In the genomic region with DNA sequence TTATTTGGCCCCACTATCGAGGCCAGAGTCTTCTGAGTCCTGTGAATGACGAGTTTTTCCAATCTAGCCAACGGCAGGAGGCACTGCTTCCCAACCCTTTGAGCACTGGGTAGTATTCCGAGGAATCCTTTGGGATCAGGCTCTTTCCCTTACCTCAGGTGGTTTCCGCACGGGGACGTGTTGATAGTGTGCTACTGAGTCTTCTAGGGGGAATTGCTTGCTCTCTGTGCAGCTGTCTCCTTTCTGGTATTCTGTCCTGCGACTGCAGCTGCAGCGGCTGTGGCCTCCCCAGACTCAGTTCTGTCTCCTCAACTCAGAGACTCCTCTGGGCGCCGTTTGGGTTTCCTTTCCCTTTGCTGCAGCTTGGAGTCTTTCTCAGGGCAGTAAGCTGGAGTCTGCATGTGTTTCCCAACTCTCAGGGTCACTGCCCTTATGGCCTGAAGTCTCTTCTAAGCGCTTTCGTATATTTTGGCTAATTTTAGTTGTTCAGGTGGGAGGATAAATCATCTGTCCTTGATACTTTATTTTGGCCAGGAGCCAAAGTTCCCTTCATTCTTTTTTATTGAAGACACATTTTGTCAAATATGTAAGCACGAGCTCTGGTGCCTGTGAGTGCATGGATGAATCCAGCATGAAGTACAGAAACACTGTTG, we compare ENCODE assay signal across 16 cellular contexts.
DNase-seq lines count a peak whose midpoint lies in the region; ATAC-seq and TF ChIP-seq lines count a peak whose summit lies in the region.
"Had no signal": no experiment of that assay in that cellular context is flagged by ENCODE, and none has a peak within 500 bp of the region (broad histone marks: within the 10 kb centered on the region; RNA-seq: fewer than 3 reads in every experiment).

No MANE protein-coding gene starts in this region.

- peaks cover 78% of the 10 kb centered on the region for H3K4me1 Mint-ChIP-seq in activated naive CD8-positive, alpha-beta T cell (ENCODE audit: low read depth)
- peaks cover 75% of the 10 kb centered on the region for H3K4me1 Mint-ChIP-seq in activated naive CD8-positive, alpha-beta T cell treated with anti-CD3 and anti-CD28 coated beads, Interleukin-2, amount 50 U/mL, for 24 hours

- in situ Hi-C loops in brain microvascular endothelial cell (cut with HindIII; ENCODE audit: low pct_ligation_motif_present, low sequenced_read_pairs), result no loop called here

- H3K9me3 Mint-ChIP-seq in activated naive CD8-positive, alpha-beta T cell (ENCODE audit: low read depth), result no peaks in the 10 kb centered on the region
- H3K9me3 Mint-ChIP-seq in activated naive CD8-positive, alpha-beta T cell treated with anti-CD3 and anti-CD28 coated beads, Interleukin-2, amount 50 U/mL, for 24 hours, result peaks cover 7% of the 10 kb centered on the region

- no peaks in the 10 kb centered on the region for H3K36me3 Mint-ChIP-seq in activated naive CD8-positive, alpha-beta T cell
- peaks cover 9% of the 10 kb centered on the region for H3K36me3 Mint-ChIP-seq in activated naive CD8-positive, alpha-beta T cell treated with anti-CD3 and anti-CD28 coated beads, Interleukin-2, amount 50 U/mL, for 24 hours (ENCODE audit: low read depth)

- peak overlapping the region; percentile 24 for H3K27ac Mint-ChIP-seq in activated naive CD8-positive, alpha-beta T cell
- no peak overlapping the region for H3K27ac Mint-ChIP-seq in activated naive CD8-positive, alpha-beta T cell treated with anti-CD3 and anti-CD28 coated beads, Interleukin-2, amount 50 U/mL, for 24 hours
- H3K27ac Mint-ChIP-seq: activated CD4-positive, alpha-beta T cell treated with anti-CD3 and anti-CD28 coated beads, Interleukin-2, amount 10 ng/mL, durations not matched to agents 7 days and 5 days had no signal

- no peak for TF ChIP-seq POLR2A in GM18505 (IDR thresholded peaks at IDR 0.05; ENCODE audit: borderline replicate concordance, extremely low read depth, insufficient read depth, insufficient read length)

- H3K27me3 ChIP-seq in brain microvascular endothelial cell (replicated peaks) (no peaks in the 10 kb centered on the region), layer of hippocampus (ENCODE audit: control insufficient read depth, insufficient read depth, low read length) (no peaks in the 10 kb centered on the region)
- H3K27me3 ChIP-seq: sigmoid colon, upper lobe of left lung had no signal

- H3K27ac ChIP-seq in brain microvascular endothelial cell, result peak overlapping the region; percentile 18
- peak overlapping the region; percentile 55 for H3K27ac ChIP-seq in layer of hippocampus (ENCODE audit: low read depth, low read length)
- H3K27ac ChIP-seq in substantia nigra (ENCODE audit: low read depth, low read length, poor library complexity, severe bottlenecking), result peak overlapping the region; percentile 53
- H3K27ac ChIP-seq: upper lobe of left lung had no signal

- H3K36me3 ChIP-seq in brain microvascular endothelial cell (replicated peaks), result no peaks in the 10 kb centered on the region
- H3K36me3 ChIP-seq: sigmoid colon, upper lobe of left lung had no signal

- H3K27me3 Mint-ChIP-seq in activated naive CD8-positive, alpha-beta T cell, result no peaks in the 10 kb centered on the region
- H3K27me3 Mint-ChIP-seq in activated naive CD8-positive, alpha-beta T cell treated with anti-CD3 and anti-CD28 coated beads, Interleukin-2, amount 50 U/mL, for 24 hours, result no peaks in the 10 kb centered on the region
- H3K27me3 Mint-ChIP-seq: activated CD4-positive, alpha-beta T cell treated with anti-CD3 and anti-CD28 coated beads, Interleukin-2, amount 10 ng/mL, durations not matched to agents 7 days and 5 days had no signal

- H3K4me3 ChIP-seq in brain microvascular endothelial cell (ENCODE audit: low read depth, low read length), result no peak overlapping the region
- H3K4me3 ChIP-seq: sigmoid colon, upper lobe of left lung had no signal

- DNase-seq in activated naive CD8-positive, alpha-beta T cell treated with anti-CD3 and anti-CD28 coated beads, Interleukin-2, amount 50 U/mL, for 24 hours, result no peak
- no peak for DNase-seq in brain microvascular endothelial cell
- DNase-seq in substantia nigra (lab: John Stamatoyannopoulos, UW), result peak in 2 of 49 donors; percentile 29 to 49
- no peak for DNase-seq in SIG-M5 treated with dmso at 0.1 percent for 504 hours (lab: John Stamatoyannopoulos, UW; ENCODE audit: unreplicated experiment)
- DNase-seq: activated CD4-positive, alpha-beta T cell treated with anti-CD3 and anti-CD28 coated beads, Interleukin-2, amount 10 ng/mL, durations not matched to agents 7 days and 5 days; activated naive CD4-positive, alpha-beta T cell; dermis blood vessel endothelial cell; GDM1; MV-4-11; NCI-H82; sigmoid colon; upper lobe of left lung had no signal

- no peak for ATAC-seq in activated naive CD8-positive, alpha-beta T cell treated with anti-CD3 and anti-CD28 coated beads, Interleukin-2, amount 50 U/mL, for 24 hours
- ATAC-seq in GM18505 (IDR thresholded peaks at IDR 0.05; ENCODE audit: unreplicated experiment) (no peak), GM21390 (IDR thresholded peaks at IDR 0.05; ENCODE audit: unreplicated experiment) (no peak)

- no peak overlapping the region for H3K4me3 Mint-ChIP-seq in activated naive CD8-positive, alpha-beta T cell
- no peak overlapping the region for H3K4me3 Mint-ChIP-seq in activated naive CD8-positive, alpha-beta T cell treated with anti-CD3 and anti-CD28 coated beads, Interleukin-2, amount 50 U/mL, for 24 hours
- H3K4me3 Mint-ChIP-seq: activated CD4-positive, alpha-beta T cell treated with anti-CD3 and anti-CD28 coated beads, Interleukin-2, amount 10 ng/mL, durations not matched to agents 7 days and 5 days had no signal

- peak; percentile 34 for TF ChIP-seq CTCF in brain microvascular endothelial cell (IDR thresholded peaks at IDR 0.05; ENCODE audit: low read depth, low read length, missing control alignments)
